In the genomic region with DNA sequence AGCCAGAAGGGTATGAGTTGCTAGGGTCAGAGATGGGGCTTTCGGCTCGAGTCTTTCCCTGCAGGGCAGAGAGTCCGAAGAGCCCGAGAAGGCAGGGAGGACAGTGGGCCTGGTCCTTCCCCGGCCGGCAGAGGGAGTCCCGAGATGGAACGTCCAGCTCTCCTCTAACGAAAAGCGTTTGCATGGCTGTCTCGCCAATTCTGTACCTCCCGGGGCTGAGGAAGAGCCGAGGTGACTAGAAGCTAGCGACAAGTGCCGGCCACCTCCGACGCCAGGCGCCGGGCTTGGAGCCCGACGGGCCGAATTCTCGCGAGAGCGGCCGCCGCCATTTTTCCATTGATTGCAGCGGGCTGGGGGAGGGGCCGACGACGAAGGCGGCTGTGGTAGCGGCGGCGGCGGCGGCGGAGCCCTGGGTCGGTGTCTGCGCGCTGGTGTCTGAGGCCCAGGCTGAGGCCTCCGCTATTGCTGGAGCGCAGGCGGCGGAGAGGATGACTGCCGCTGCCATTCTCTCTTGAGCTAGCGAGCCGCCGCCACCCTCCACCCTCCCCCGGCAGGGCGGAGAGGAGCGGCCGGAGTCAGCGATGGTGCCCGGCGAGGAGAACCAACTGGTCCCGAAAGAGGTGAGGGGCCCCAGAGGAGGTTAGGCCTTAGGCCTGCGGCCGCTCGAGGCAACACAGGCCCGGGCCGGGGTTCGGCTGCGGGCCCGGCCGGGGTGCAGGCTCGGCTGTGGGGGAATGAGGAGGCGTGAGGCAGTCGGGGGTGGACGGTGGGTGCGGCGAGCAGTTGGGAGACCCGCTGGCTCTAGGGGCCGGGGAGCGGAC, we compare ENCODE assay signal across 8 cellular contexts. TPM values are rescaled to one million over a fixed set of nuclear protein-coding genes. Genes with fewer than 3 reads are reported as not detected.
A peak's percentile ranks its signal among the peaks of the same experiment; 100 is the strongest.
DNase-seq lines count a peak whose midpoint lies in the region; ATAC-seq and TF ChIP-seq lines count a peak whose summit lies in the region.

A gene with protein sequence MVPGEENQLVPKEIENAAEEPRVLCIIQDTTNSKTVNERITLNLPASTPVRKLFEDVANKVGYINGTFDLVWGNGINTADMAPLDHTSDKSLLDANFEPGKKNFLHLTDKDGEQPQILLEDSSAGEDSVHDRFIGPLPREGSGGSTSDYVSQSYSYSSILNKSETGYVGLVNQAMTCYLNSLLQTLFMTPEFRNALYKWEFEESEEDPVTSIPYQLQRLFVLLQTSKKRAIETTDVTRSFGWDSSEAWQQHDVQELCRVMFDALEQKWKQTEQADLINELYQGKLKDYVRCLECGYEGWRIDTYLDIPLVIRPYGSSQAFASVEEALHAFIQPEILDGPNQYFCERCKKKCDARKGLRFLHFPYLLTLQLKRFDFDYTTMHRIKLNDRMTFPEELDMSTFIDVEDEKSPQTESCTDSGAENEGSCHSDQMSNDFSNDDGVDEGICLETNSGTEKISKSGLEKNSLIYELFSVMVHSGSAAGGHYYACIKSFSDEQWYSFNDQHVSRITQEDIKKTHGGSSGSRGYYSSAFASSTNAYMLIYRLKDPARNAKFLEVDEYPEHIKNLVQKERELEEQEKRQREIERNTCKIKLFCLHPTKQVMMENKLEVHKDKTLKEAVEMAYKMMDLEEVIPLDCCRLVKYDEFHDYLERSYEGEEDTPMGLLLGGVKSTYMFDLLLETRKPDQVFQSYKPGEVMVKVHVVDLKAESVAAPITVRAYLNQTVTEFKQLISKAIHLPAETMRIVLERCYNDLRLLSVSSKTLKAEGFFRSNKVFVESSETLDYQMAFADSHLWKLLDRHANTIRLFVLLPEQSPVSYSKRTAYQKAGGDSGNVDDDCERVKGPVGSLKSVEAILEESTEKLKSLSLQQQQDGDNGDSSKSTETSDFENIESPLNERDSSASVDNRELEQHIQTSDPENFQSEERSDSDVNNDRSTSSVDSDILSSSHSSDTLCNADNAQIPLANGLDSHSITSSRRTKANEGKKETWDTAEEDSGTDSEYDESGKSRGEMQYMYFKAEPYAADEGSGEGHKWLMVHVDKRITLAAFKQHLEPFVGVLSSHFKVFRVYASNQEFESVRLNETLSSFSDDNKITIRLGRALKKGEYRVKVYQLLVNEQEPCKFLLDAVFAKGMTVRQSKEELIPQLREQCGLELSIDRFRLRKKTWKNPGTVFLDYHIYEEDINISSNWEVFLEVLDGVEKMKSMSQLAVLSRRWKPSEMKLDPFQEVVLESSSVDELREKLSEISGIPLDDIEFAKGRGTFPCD (N-terminal part only) (plus strand): TSS at position 368 of the 821 bp plus-strand sequence. CDS start 214 bp downstream, at position 582.

- TF ChIP-seq CTCF in left ventricle myocardium inferior (IDR thresholded peaks at IDR 0.05; ENCODE audit: borderline replicate concordance) (peak; percentile 71), prostate gland (IDR thresholded peaks at IDR 0.05) (peak; percentile 17 to 83 (median 74))

- peak; percentile 64 for ATAC-seq in HG02852 (IDR thresholded peaks at IDR 0.05; ENCODE audit: unreplicated experiment)

- intact Hi-C loops in left ventricle myocardium inferior (cut with micrococcal nuclease) (no loop called here), prostate gland (cut with DNase I) (no loop called here)

- no peaks in the 10 kb centered on the region for H3K27me3 ChIP-seq in left ventricle myocardium inferior (ENCODE audit: low read depth)
- H3K27me3 ChIP-seq in prostate gland (replicated peaks; ENCODE audit: insufficient read depth), result no peaks in the 10 kb centered on the region

- H3K9me3 ChIP-seq in left ventricle myocardium inferior (replicated peaks), result no peaks in the 10 kb centered on the region
- no peaks in the 10 kb centered on the region for H3K9me3 ChIP-seq in prostate gland

- peak; percentile 77 for DNase-seq in NCI-H1436 (lab: John Stamatoyannopoulos, UW)
- peak; percentile 85 to 94 (median 92) for DNase-seq in T-helper 1 cell
- DNase-seq in amniotic epithelial cell (ENCODE audit: low read depth), result peak; percentile 61
- peak; percentile 94 for DNase-seq in left ventricle myocardium inferior
- DNase-seq in prostate gland (ENCODE audit: low spot score), result peak; percentile 87

- H3K4me3 ChIP-seq in left ventricle myocardium inferior (peak within 1 kb of the TSS; percentile 89), prostate gland (peak within 1 kb of the TSS; percentile 77 to 79), urinary bladder (ENCODE audit: low read depth, low read length) (peak within 1 kb of the TSS; percentile 65)

- TF ChIP-seq POLR2A in GM15510 (IDR thresholded peaks at IDR 0.05; ENCODE audit: borderline replicate concordance, extremely low read depth, insufficient read length), result peak; percentile 94
- peak; percentile 70 for TF ChIP-seq POLR2A in prostate gland (IDR thresholded peaks at IDR 0.05)

- WGBS in prostate gland, result under 1% methylated on average over 72 of the region's 75 CpGs
- under 1% methylated on average over 75 of the region's 75 CpGs for WGBS in urinary bladder

- H3K4me1 ChIP-seq in left ventricle myocardium inferior, result peaks cover 57% of the 10 kb centered on the region
- H3K4me1 ChIP-seq in prostate gland (replicated peaks), result peaks cover 13% of the 10 kb centered on the region
- H3K4me1 ChIP-seq in urinary bladder (ENCODE audit: insufficient read depth), result no peaks in the 10 kb centered on the region

- peak within 1 kb of the TSS; percentile 98 for H3K27ac ChIP-seq in left ventricle myocardium inferior (replicated peaks)
- H3K27ac ChIP-seq in prostate gland, result peak within 1 kb of the TSS; percentile 98 to 99
- H3K27ac ChIP-seq in urinary bladder (ENCODE audit: low read depth), result peak within 1 kb of the TSS; percentile 98

- no peaks in the 10 kb centered on the region for H3K36me3 ChIP-seq in left ventricle myocardium inferior
- no peaks in the 10 kb centered on the region for H3K36me3 ChIP-seq in prostate gland
- H3K36me3 ChIP-seq in urinary bladder (ENCODE audit: insufficient read depth), result no peaks in the 10 kb centered on the region

RNA-seq across cellular contexts. Expression of the gene that starts here (rescaled TPM):
- total RNA-seq in left ventricle myocardium inferior, result 53.7 TPM
- total RNA-seq in prostate gland, result 10 to 100 TPM; 58.4 to 76.6 TPM
- 170 TPM for total RNA-seq in urinary bladder
- polyA plus RNA-seq in urinary bladder, result 37.6 TPM

Comparison
In these comparisons a context has a peak if more than half of its experiments do, and no peak if none do; other contexts are left out.
1. Peak in every context shown above with its lines: DNase-seq, ATAC-seq, H3K4me3 ChIP-seq and H3K27ac ChIP-seq.